Comparison of ENCODE assay signal across 8 cellular contexts in the genomic region with DNA sequence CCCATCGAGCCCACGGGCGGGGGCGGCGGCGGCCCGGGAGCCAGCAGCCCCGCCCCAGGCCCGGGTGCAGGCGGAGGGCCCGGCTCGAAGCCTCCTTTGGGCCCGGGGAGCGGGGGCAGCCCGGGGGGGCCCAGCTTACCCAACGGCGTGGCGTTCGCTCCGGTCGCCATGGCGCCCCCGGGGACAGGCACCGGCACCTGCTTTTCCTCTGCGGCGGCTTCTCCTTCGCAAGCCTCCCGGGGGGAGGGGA. TPM values are rescaled to one million over a fixed set of nuclear protein-coding genes. Genes with fewer than 3 reads are reported as not detected.
DNase-seq lines count a peak whose midpoint lies in the region; ATAC-seq, FAIRE-seq and TF ChIP-seq lines count a peak whose summit lies in the region.

No MANE protein-coding gene starts in this region.

- H3K4me3 ChIP-seq in coronary artery: peak overlapping the region; percentile 100

- ATAC-seq in GM18907 (IDR thresholded peaks at IDR 0.05; ENCODE audit: unreplicated experiment): peak; percentile 31

- H3K9me3 Mint-ChIP-seq in neural crest cell: no peaks in the 10 kb centered on the region

- DNase-seq in HPDE6-E6E7 (ENCODE audit: extremely low spot score) (peak; percentile 44), coronary artery (ENCODE audit: low spot score) (peak; percentile 82), neural crest cell (ENCODE audit: low read depth, low spot score) (no peak), ecto neural progenitor cell (ENCODE audit: low spot score) (no peak), HTR-8/SVneo (ENCODE audit: insufficient read length, low spot score) (no peak), DMS79 treated with DMSO at 0.1 percent for 48 hours (lab: John Stamatoyannopoulos, UW) (no peak)
- DNase-seq in activated CD4-positive, alpha-beta T cell treated with anti-CD3 and anti-CD28 coated beads for 1 hour: no peak

- FAIRE-seq in HTR-8/SVneo (lab: Jason Lieb, UNC): no peak

- H3K36me3 Mint-ChIP-seq in neural crest cell (ENCODE audit: low read depth): peaks cover 35% of the 10 kb centered on the region

- peaks cover 51% of the 10 kb centered on the region for H3K4me1 Mint-ChIP-seq in neural crest cell

- H3K4me3 Mint-ChIP-seq in neural crest cell: peak overlapping the region; percentile 99

- H3K27me3 Mint-ChIP-seq in neural crest cell (ENCODE audit: low read depth): peaks cover 5% of the 10 kb centered on the region

- H3K27ac Mint-ChIP-seq in neural crest cell (ENCODE audit: unreplicated experiment): no peak overlapping the region

- TF ChIP-seq CTCF in coronary artery (IDR thresholded peaks at IDR 0.05) (no peak), neural crest cell (conservative IDR thresholded peaks at IDR 0.05) (no peak)

- H3K27ac ChIP-seq in coronary artery: peak overlapping the region; percentile 99 to 100

RNA-seq across cellular contexts. Expression of a gene that starts 0.2 kb away (rescaled TPM):
- 578 and 592 TPM in 2 replicates for total RNA-seq in neural crest cell

RNA-seq across cellular contexts. Expression of a gene that starts 18.4 kb away (rescaled TPM):
- total RNA-seq in neural crest cell: 1.2 TPM in 2 replicates

RNA-seq across cellular contexts. Expression of a gene that starts 24.9 kb away (rescaled TPM):
- 13.1 and 14.6 TPM in 2 replicates for total RNA-seq in neural crest cell

RNA-seq across cellular contexts. Expression of a gene that starts 32.2 kb away (rescaled TPM):
- total RNA-seq in neural crest cell: 54.8 and 57.9 TPM in 2 replicates

RNA-seq across cellular contexts. Expression of a gene that starts 34.2 kb away (rescaled TPM):
- total RNA-seq in neural crest cell: 0.93 and 1.5 TPM in 2 replicates

Comparison
In these comparisons a context has a peak if more than half of its experiments do, and no peak if none do; other contexts are left out.
1. DNase-seq: peak in HPDE6-E6E7 (single experiment) and coronary artery (single experiment); none in neural crest cell (single experiment), ecto neural progenitor cell (single experiment), HTR-8/SVneo (single experiment), DMS79 treated with DMSO at 0.1 percent for 48 hours (single experiment) and activated CD4-positive, alpha-beta T cell treated with anti-CD3 and anti-CD28 coated beads for 1 hour (single experiment).